Comparison of ENCODE assay signal across 9 cellular contexts in genomic region chrX:109920868-109921267, GRCh38.
"Had no signal": no experiment of that assay in that cellular context is flagged by ENCODE, and none has a peak within 500 bp of the region (broad histone marks: within the 10 kb centered on the region; RNA-seq: fewer than 3 reads in every experiment).

No MANE protein-coding gene starts in this region.

- H3K9me3 ChIP-seq: HAP-1 had no signal

- H3K4me1 ChIP-seq: HAP-1 had no signal

- DNase-seq: GM23248, GOT3, H7, IMR-90, KBM-7 had no signal

- FAIRE-seq: HTR-8/SVneo had no signal

- H3K4me2 ChIP-seq: KMS-11 had no signal

- ATAC-seq: HCT116 had no signal

- H2AFZ ChIP-seq: GM23248 had no signal

- H3K9ac ChIP-seq: GM23248, KMS-11 had no signal

- H3K4me3 ChIP-seq: GM23248, HAP-1 had no signal

- H3K36me3 ChIP-seq: HAP-1 had no signal

- H3K27ac ChIP-seq: GM23248, KMS-11 had no signal
